8 cellular contexts compared by ENCODE assay signal in genomic region chr10:102642553-102643345, GRCh38. TPM values are rescaled to one million over a fixed set of nuclear protein-coding genes. Genes with fewer than 3 reads are reported as not detected.
DNase-seq lines count a peak whose midpoint lies in the region; ATAC-seq and TF ChIP-seq lines count a peak whose summit lies in the region.

No MANE protein-coding gene starts in this region.

- H3K27ac ChIP-seq in RWPE2 (ENCODE audit: poor library complexity, severe bottlenecking) (peak overlapping the region; percentile 94), adipose tissue (ENCODE audit: low read depth, low read length) (peak overlapping the region; percentile 83), heart left ventricle (peak overlapping the region; percentile 93 to 100 (median 98))

- DNase-seq in DMS53 treated with DMSO at 0.1 percent for 48 hours (lab: John Stamatoyannopoulos, UW; ENCODE audit: unreplicated experiment) (peak; percentile 31), RWPE2 (ENCODE audit: low spot score) (no peak), heart left ventricle (peak in 4 of 5 donors; percentile 59 to 83 (median 74)), progenitor cell of endocrine pancreas (ENCODE audit: low spot score, unreplicated experiment) (peak; percentile 37), NCI-H2107 treated with DMSO at 0.1 percent for 48 hours (lab: John Stamatoyannopoulos, UW; ENCODE audit: unreplicated experiment) (no peak)

- peak overlapping the region; percentile 99 for H3K27ac Mint-ChIP-seq in progenitor cell of endocrine pancreas

- H3K4me1 ChIP-seq in RWPE2 (ENCODE audit: insufficient read depth, poor library complexity, severe bottlenecking) (peaks cover 14% of the 10 kb centered on the region), heart left ventricle (peaks cover 10 to 28% (median 16%) of the 10 kb centered on the region in 12 donors)

- H3K27me3 Mint-ChIP-seq in progenitor cell of endocrine pancreas = no peaks in the 10 kb centered on the region

- 0 to 1% (median 1%) methylated on average over 61 to 72 of the region's 73 CpGs for WGBS in adipose tissue, 3 donors
- WGBS in heart left ventricle, 4 donors = 0 to 1% (median 0%) methylated on average over 45 to 73 of the region's 73 CpGs

- no peaks in the 10 kb centered on the region for H3K9me3 Mint-ChIP-seq in progenitor cell of endocrine pancreas (ENCODE audit: low read depth)

- peak in 1 of 2 donors; percentile 62 for TF ChIP-seq POLR2A in heart left ventricle (IDR thresholded peaks at IDR 0.05)

- H3K9me3 ChIP-seq in RWPE2 (ENCODE audit: severe bottlenecking) = no peaks in the 10 kb centered on the region
- H3K9me3 ChIP-seq in heart left ventricle = no peaks in the 10 kb centered on the region

- peaks cover 6% of the 10 kb centered on the region for H3K36me3 ChIP-seq in RWPE2 (ENCODE audit: low read depth)
- peaks cover 0 to 3% (median 0%) of the 10 kb centered on the region in 9 donors for H3K36me3 ChIP-seq in heart left ventricle

- H3K36me3 Mint-ChIP-seq in progenitor cell of endocrine pancreas (ENCODE audit: insufficient read depth) = no peaks in the 10 kb centered on the region

- H3K27me3 ChIP-seq in RWPE2 (ENCODE audit: insufficient read depth, poor library complexity, severe bottlenecking) = no peaks in the 10 kb centered on the region
- H3K27me3 ChIP-seq in heart left ventricle = no peaks in the 10 kb centered on the region

- H3K4me3 ChIP-seq in RWPE2 (ENCODE audit: severe bottlenecking) (peak overlapping the region; percentile 80), heart left ventricle (peak overlapping the region; percentile 68 to 97 (median 86))

- peaks cover 22% of the 10 kb centered on the region for H3K4me1 Mint-ChIP-seq in progenitor cell of endocrine pancreas (ENCODE audit: low read depth)

- peak overlapping the region; percentile 90 for H3K4me3 Mint-ChIP-seq in progenitor cell of endocrine pancreas (ENCODE audit: low read depth)

- peak; percentile 1 for ATAC-seq in HG02885 (IDR thresholded peaks at IDR 0.05; ENCODE audit: poor library complexity, unreplicated experiment)
- ATAC-seq in RWPE2 (ENCODE audit: low read depth) = no peak
- ATAC-seq in heart left ventricle = peak in 1 of 4 donors; percentile 0
- ATAC-seq in GM21447 (IDR thresholded peaks at IDR 0.05; ENCODE audit: unreplicated experiment) = no peak

- intact Hi-C loops in heart left ventricle (cut with DNase I) = loop anchor here in 7 of 10 donors (1.0 to 10.0 kb wide), 6 partner anchors 45 to 142 kb away; partner anchors contain the start of genes ACTR1A (in 6 of the 7), SUFU (in 5 of the 7), ARL3 (in 1 of the 7) and SFXN2 (in 1 of the 7)

- TF ChIP-seq CTCF in RWPE2 (IDR thresholded peaks at IDR 0.05; ENCODE audit: poor library complexity, severe bottlenecking) = peak; percentile 9
- TF ChIP-seq CTCF in heart left ventricle (IDR thresholded peaks at IDR 0.05) = no peak
- no peak for TF ChIP-seq CTCF in progenitor cell of endocrine pancreas (IDR thresholded peaks at IDR 0.05; ENCODE audit: unreplicated experiment)

RNA-seq across cellular contexts. Expression of gene TRIM8, which starts 1.5 kb away (rescaled TPM):
- polyA plus RNA-seq in adipose tissue (100 to 1,000 TPM in 2 of 3 donors, 10 to 100 TPM in 1; 76.1 to 174 (median 115) TPM), heart left ventricle (10 to 100 TPM; 38.9 to 94.6 TPM)
- total RNA-seq in heart left ventricle (100 to 1,000 TPM in 6 of 9 donors, 10 to 100 TPM in 3; 91.5 to 225 (median 107) TPM), progenitor cell of endocrine pancreas (66.1 and 69.1 TPM in 2 replicates)

Comparison
In these comparisons a context has a peak if more than half of its experiments do, and no peak if none do; other contexts are left out.
1. DNase-seq: peak in DMS53 treated with DMSO at 0.1 percent for 48 hours (single experiment), heart left ventricle (4 of 5) and progenitor cell of endocrine pancreas (single experiment); none in RWPE2 (single experiment) and NCI-H2107 treated with DMSO at 0.1 percent for 48 hours (single experiment).
2. Peak in every context shown above with its lines, with median percentiles within 50 percentile points of each other: H3K27ac ChIP-seq.